6 cellular contexts compared by ENCODE assay signal in the genomic region with DNA sequence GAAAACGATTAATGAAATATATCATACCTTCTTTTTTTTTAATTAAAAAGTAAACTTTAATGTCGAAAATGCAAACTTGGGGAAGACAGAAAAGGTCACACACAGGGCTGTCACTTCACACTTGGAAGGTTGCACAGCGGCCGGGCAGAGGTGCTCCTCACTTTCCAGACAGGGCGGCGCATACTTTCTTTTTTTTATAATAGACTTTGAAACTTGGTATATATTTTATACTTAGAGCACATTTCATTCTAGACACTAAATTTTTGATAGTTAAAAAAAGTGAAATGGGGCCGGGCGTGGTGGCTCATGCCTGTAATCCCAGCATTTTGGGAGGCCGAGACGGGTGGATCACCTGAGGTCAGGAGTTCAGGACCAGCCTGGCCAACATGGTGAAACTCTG.
DNase-seq lines count a peak whose midpoint lies in the region; ATAC-seq and TF ChIP-seq lines count a peak whose summit lies in the region.
"Not testable (repeated sequence)": the region's sequence is repeated elsewhere in the genome, so short reads cannot be mapped to it uniquely, and the experiment has no call there.

No MANE protein-coding gene starts in this region.

- peaks cover 27% of the 10 kb centered on the region for H3K36me3 ChIP-seq in right atrium auricular region
- H3K36me3 ChIP-seq in vagina: peaks cover 0 to 25% of the 10 kb centered on the region in 2 donors

- not testable (repeated sequence) for H3K4me3 Mint-ChIP-seq in central memory CD8-positive, alpha-beta T cell; effector memory CD8-positive, alpha-beta T cell; type B pancreatic cell

- H3K36me3 Mint-ChIP-seq in central memory CD8-positive, alpha-beta T cell (ENCODE audit: insufficient read depth): peaks cover 40% of the 10 kb centered on the region
- peaks cover 63% of the 10 kb centered on the region for H3K36me3 Mint-ChIP-seq in effector memory CD8-positive, alpha-beta T cell (ENCODE audit: insufficient read depth)
- peaks cover 33% of the 10 kb centered on the region for H3K36me3 Mint-ChIP-seq in type B pancreatic cell

- H3K4me1 ChIP-seq in right atrium auricular region, vagina: not testable (repeated sequence)

- not testable (repeated sequence) for H3K9me3 ChIP-seq in right atrium auricular region, vagina

- not testable (repeated sequence) for DNase-seq in central memory CD8-positive, alpha-beta T cell (ENCODE audit: low spot score in 2 of 2); effector memory CD8-positive, alpha-beta T cell
- DNase-seq in right atrium auricular region (ENCODE audit: low spot score) (peak; percentile 52), mesenteric fat pad (ENCODE audit: low spot score) (peak; percentile 24), type B pancreatic cell (ENCODE audit: extremely low spot score, unreplicated experiment) (peak; percentile 11), vagina (ENCODE audit: extremely low spot score in 2 of 2) (peak; percentile 3 to 10)

- ATAC-seq in central memory CD8-positive, alpha-beta T cell (replicated peaks; ENCODE audit: extremely low read depth, poor library complexity, severe bottlenecking); effector memory CD8-positive, alpha-beta T cell (replicated peaks): not testable (repeated sequence)

- not testable (repeated sequence) for H3K27me3 ChIP-seq in right atrium auricular region, vagina

- intact Hi-C loops in vagina (cut with DNase I): not testable (repeated sequence)

- TF ChIP-seq CTCF in right atrium auricular region (IDR thresholded peaks at IDR 0.05); type B pancreatic cell (conservative IDR thresholded peaks at IDR 0.05); vagina (IDR thresholded peaks at IDR 0.05): not testable (repeated sequence)

- not testable (repeated sequence) for H3K27ac ChIP-seq in right atrium auricular region, vagina

- peak overlapping the region; percentile 30 for H3K27ac Mint-ChIP-seq in central memory CD8-positive, alpha-beta T cell (ENCODE audit: low read depth)
- peak overlapping the region; percentile 3 to 54 for H3K27ac Mint-ChIP-seq in effector memory CD8-positive, alpha-beta T cell
- H3K27ac Mint-ChIP-seq in type B pancreatic cell: not testable (repeated sequence)

- not testable (repeated sequence) for TF ChIP-seq POLR2A in vagina (IDR thresholded peaks at IDR 0.05)

- H3K9me3 Mint-ChIP-seq in central memory CD8-positive, alpha-beta T cell; effector memory CD8-positive, alpha-beta T cell; type B pancreatic cell: not testable (repeated sequence)

- H3K4me3 ChIP-seq in right atrium auricular region, vagina: not testable (repeated sequence)

- not testable (repeated sequence) for H3K27me3 Mint-ChIP-seq in central memory CD8-positive, alpha-beta T cell; effector memory CD8-positive, alpha-beta T cell; type B pancreatic cell

- H3K4me1 Mint-ChIP-seq in central memory CD8-positive, alpha-beta T cell; type B pancreatic cell (ENCODE audit: unreplicated experiment): not testable (repeated sequence)
- peaks cover 8 to 20% of the 10 kb centered on the region in 2 donors for H3K4me1 Mint-ChIP-seq in effector memory CD8-positive, alpha-beta T cell (ENCODE audit: low read depth in 2 of 2)
